Comparison of ENCODE assay signal across 32 cellular contexts in genomic region chr7:40923631-40924030, GRCh38.
"Had no signal": no experiment of that assay in that cellular context is flagged by ENCODE, and none has a peak within 500 bp of the region (broad histone marks: within the 10 kb centered on the region; RNA-seq: fewer than 3 reads in every experiment).

No MANE protein-coding gene starts in this region.

- DNase-seq: activated CD4-positive, alpha-beta T cell treated with anti-CD3 and anti-CD28 coated beads for 48 hours; activated CD4-positive, alpha-beta T cell treated with anti-CD3 and anti-CD28 coated beads, Interleukin-2, amount 50 U/mL, for 48 hours; activated CD8-positive, alpha-beta memory T cell treated with anti-CD3 and anti-CD28 coated beads for 24 hours; activated effector memory CD4-positive, alpha-beta T cell treated with Interleukin-2 at 50 U/mL for 16 hours; activated naive CD4-positive, alpha-beta T cell treated with Interleukin-2 at 50 U/mL for 16 hours; anterior cingulate cortex; body of pancreas; cerebellar nuclear complex; colonic mucosa; effector CD8-positive, alpha-beta T cell; immature natural killer cell; left lung; lower lobe of right lung; mesendoderm; mucosa of descending colon; right lobe of liver; stimulated activated CD4-positive, alpha-beta T cell treated with anti-CD3 and anti-CD28 coated beads, Interleukin-2, amount 100 ng/mL, for 24 hours; stimulated activated naive B cell treated with anti-CD40 and anti-IgM and Interleukin-4, amounts not matched to agents 10 μg/mL and 1 μg/mL and 100 μg/mL, for 72 hours; T-helper 9 cell; tibial artery had no signal

- H3K4me2 ChIP-seq: hepatocyte had no signal

- H3K9me3 Mint-ChIP-seq: T-helper 1 cell treated with Interleukin-12 subunit alpha and Interleukin-12 subunit beta and Interleukin-4 antibody, amounts not matched to agents 30 μg/mL and 1 μg/mL, for 36 hours had no signal

- H3K79me2 ChIP-seq: hepatocyte had no signal

- H3K9me3 ChIP-seq: body of pancreas, colonic mucosa, gastroesophageal sphincter, lower lobe of right lung, mucosa of descending colon, right lobe of liver, suprapubic skin, tibial artery had no signal

- ATAC-seq: activated CD4-positive, CD25-positive, alpha-beta regulatory T cell treated with anti-CD3 and anti-CD28 coated beads, Interleukin-2, amount 50 U/mL, for 24 hours; body of pancreas; gastroesophageal sphincter; left lung; lower lobe of right lung; mucosa of descending colon; right lobe of liver; stimulated activated naive B cell treated with anti-CD40 and anti-IgM and Interleukin-4, amounts not matched to agents 10 μg/mL and 1 μg/mL and 100 μg/mL, for 72 hours had no signal

- H3K27ac ChIP-seq: body of pancreas, cardiac muscle cell, colonic mucosa, gastroesophageal sphincter, hepatocyte, left lung, lower lobe of right lung, right lobe of liver, suprapubic skin, tibial artery, VCaP had no signal

- H3K4me1 ChIP-seq: body of pancreas, colonic mucosa, left lung, lower lobe of right lung, right lobe of liver had no signal

- H3K4me3 ChIP-seq: body of pancreas, cardiac muscle cell, colonic mucosa, gastroesophageal sphincter, hepatocyte, left lung, lower lobe of right lung, mucosa of descending colon, right lobe of liver, skin epidermis, suprapubic skin, tibial artery had no signal

- H3K36me3 Mint-ChIP-seq: activated naive CD8-positive, alpha-beta T cell; immature natural killer cell; stimulated activated naive B cell treated with anti-CD40 and anti-IgM and Interleukin-4, amounts not matched to agents 10 μg/mL and 1 μg/mL and 100 μg/mL, for 72 hours had no signal

- H3K4me1 Mint-ChIP-seq: immature natural killer cell; nephron; stimulated activated naive B cell treated with anti-CD40 and anti-IgM and Interleukin-4, amounts not matched to agents 10 μg/mL and 1 μg/mL and 100 μg/mL, for 72 hours had no signal

- H2AFZ ChIP-seq: hepatocyte had no signal

- FAIRE-seq: endometrium, TTC549 had no signal

- H3K27me3 ChIP-seq: body of pancreas, cardiac muscle cell, colonic mucosa, gastroesophageal sphincter, hepatocyte, left lung, right lobe of liver, suprapubic skin, tibial artery had no signal

- H3K36me3 ChIP-seq: cardiac muscle cell, colonic mucosa, gastroesophageal sphincter, left lung, lower lobe of right lung, right lobe of liver, suprapubic skin, tibial artery had no signal

- H3K27ac Mint-ChIP-seq: activated naive CD8-positive, alpha-beta T cell; immature natural killer cell; nephron; stimulated activated naive B cell treated with anti-CD40 and anti-IgM and Interleukin-4, amounts not matched to agents 10 μg/mL and 1 μg/mL and 100 μg/mL, for 72 hours; T-helper 1 cell treated with Interleukin-12 subunit alpha and Interleukin-12 subunit beta and Interleukin-4 antibody, amounts not matched to agents 30 μg/mL and 1 μg/mL, for 36 hours had no signal

- H3K27me3 Mint-ChIP-seq: activated naive CD8-positive, alpha-beta T cell; stimulated activated naive B cell treated with anti-CD40 and anti-IgM and Interleukin-4, amounts not matched to agents 10 μg/mL and 1 μg/mL and 100 μg/mL, for 72 hours had no signal

- H3K4me3 Mint-ChIP-seq: activated naive CD8-positive, alpha-beta T cell; immature natural killer cell; nephron; stimulated activated naive B cell treated with anti-CD40 and anti-IgM and Interleukin-4, amounts not matched to agents 10 μg/mL and 1 μg/mL and 100 μg/mL, for 72 hours; T-helper 1 cell treated with Interleukin-12 subunit alpha and Interleukin-12 subunit beta and Interleukin-4 antibody, amounts not matched to agents 30 μg/mL and 1 μg/mL, for 36 hours had no signal
